ENCODE assay signal across 8 cellular contexts in the genomic region with DNA sequence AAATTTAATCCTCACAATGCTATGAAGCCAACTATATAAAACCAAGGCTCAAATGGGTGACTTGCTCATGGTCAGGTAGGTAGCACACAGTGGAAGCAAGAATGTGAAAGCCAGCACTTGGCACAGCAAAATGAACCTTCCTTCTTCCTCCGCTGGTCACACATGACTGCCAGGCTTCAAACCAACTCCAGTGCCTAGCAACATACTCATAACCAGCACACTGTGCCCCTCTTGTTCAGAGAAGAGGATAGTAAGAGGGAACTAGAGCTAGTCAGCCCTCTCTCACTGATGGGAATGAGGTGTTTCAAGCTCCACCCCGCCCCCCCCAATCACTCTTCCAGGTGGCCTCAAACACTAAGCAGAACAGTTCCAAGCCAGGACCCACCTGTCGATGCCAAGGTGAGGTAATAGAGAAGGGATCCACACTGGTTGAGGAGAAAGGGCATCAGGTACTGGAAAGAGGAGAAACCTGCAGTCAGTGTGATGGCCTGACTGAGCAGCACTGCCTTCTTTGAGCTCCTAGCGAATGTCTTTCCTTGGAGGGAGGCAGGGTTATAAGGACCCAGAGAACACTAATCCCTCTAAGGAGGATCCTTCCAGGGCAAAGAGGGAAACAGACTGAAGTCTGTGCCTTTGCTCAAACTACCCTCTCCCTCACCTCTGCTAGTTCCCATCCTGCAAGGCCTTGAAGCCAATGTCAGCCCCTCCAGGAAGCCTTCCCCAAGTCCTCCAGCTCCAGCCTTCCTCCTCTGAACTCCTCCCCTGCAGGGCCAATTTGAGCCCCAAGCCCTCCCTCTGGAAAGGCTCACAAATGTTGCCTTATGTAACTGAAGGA. TPM values are rescaled to one million over a fixed set of nuclear protein-coding genes. Genes with fewer than 3 reads are reported as not detected.
A peak's percentile ranks its signal among the peaks of the same experiment; 100 is the strongest.
DNase-seq lines count a peak whose midpoint lies in the region; ATAC-seq, FAIRE-seq and TF ChIP-seq lines count a peak whose summit lies in the region.

No MANE protein-coding gene starts in this region.

- H3K9ac ChIP-seq in HCT116 (ENCODE audit: low read length) (peak overlapping the region; percentile 99), mesendoderm (ENCODE audit: low read length) (peak overlapping the region; percentile 85)

- H2AK5ac ChIP-seq in mesendoderm (ENCODE audit: low read length) = peak overlapping the region; percentile 25

- peak overlapping the region; percentile 94 for H3K4me2 ChIP-seq in A549
- H3K4me2 ChIP-seq in HCT116 (ENCODE audit: low read length) = peak overlapping the region; percentile 96
- H3K4me2 ChIP-seq in mesendoderm (ENCODE audit: low read length) = peak overlapping the region; percentile 69

- peak overlapping the region; percentile 98 to 99 (median 99) for H3K4me3 Mint-ChIP-seq in brain

- intact Hi-C loops in HCT116 (cut with micrococcal nuclease) = no loop called here

- H3K79me1 ChIP-seq in mesendoderm (ENCODE audit: low read length) = peaks cover 17% of the 10 kb centered on the region

- RAD21 ChIA-PET in HCT116 (lab: Charles Lee; ENCODE audit: low non-redundant PET in 1 of 2, low total read pairs in 2 of 2, uncharacterized antibody in 2 of 2, unreplicated experiment in 2 of 2) = no interaction called here

- TF ChIP-seq RAD21 in A549 (conservative IDR thresholded peaks at IDR 0.05 in 1 of 2, IDR thresholded peaks at IDR 0.05 in 1 of 2) (no peak), HCT116 (IDR thresholded peaks at IDR 0.05; ENCODE audit: low read depth) (no peak)

- H2AFZ ChIP-seq in HCT116 (ENCODE audit: low read depth, low read length, poor library complexity, severe bottlenecking) = no peak overlapping the region

- H2BK120ac ChIP-seq in mesendoderm (ENCODE audit: low read depth, low read length) = no peak overlapping the region

- no peak for ATAC-seq in A549
- ATAC-seq in HCT116 = no peak
- ATAC-seq in GM21717 (IDR thresholded peaks at IDR 0.05; ENCODE audit: unreplicated experiment) = no peak

- TF ChIP-seq EP300 in A549 (IDR thresholded peaks at IDR 0.05) = no peak

- POLR2A ChIA-PET in A549 (lab: Yijun Ruan, JAX) = no interaction called here
- POLR2A ChIA-PET in HCT116 (lab: Charles Lee) = no interaction called here
- POLR2A ChIA-PET in HEK293T (lab: Yijun Ruan, JAX) = interaction anchor here (0.6 to 3.4 kb wide), 3 partner anchors 12 to 113 kb away, joined by 3 to 10 read pairs (median 3); partner anchors contain the start of gene IQCC

- peaks cover 53% of the 10 kb centered on the region for H3K4me1 Mint-ChIP-seq in brain

- H3K27me3 Mint-ChIP-seq in brain = peaks cover 16% of the 10 kb centered on the region

- no peaks in the 10 kb centered on the region for H3K9me2 ChIP-seq in HCT116 (ENCODE audit: insufficient read depth)

- H3K4me3 ChIP-seq in A549 (peak overlapping the region; percentile 86), HCT116 (replicated peaks in 1 of 2; ENCODE audit: low read depth in 1 of 2, low read length in 2 of 2) (peak overlapping the region; percentile 96 to 99), mesendoderm (ENCODE audit: low read length) (peak overlapping the region; percentile 83)

- no peak for DNase-seq in A549 (ENCODE audit: low read depth in 1 of 2, low spot score in 1 of 2)
- no peak for DNase-seq in HCT116 (ENCODE audit: low read depth, low spot score)
- no peak for DNase-seq in mesendoderm
- DNase-seq in AG20443 (ENCODE audit: low spot score) = no peak
- no peak for DNase-seq in T1000 (lab: John Stamatoyannopoulos, UW)
- no peak for DNase-seq in HEK293T (ENCODE audit: extremely low spot score)

- H3K18ac ChIP-seq in mesendoderm (ENCODE audit: low read length) = no peak overlapping the region

- peak overlapping the region; percentile 94 for H3K56ac ChIP-seq in mesendoderm (ENCODE audit: low read length)

- peak overlapping the region; percentile 11 for H2BK5ac ChIP-seq in mesendoderm (ENCODE audit: low read length)

- H3K9me3 ChIP-seq in A549 (no peaks in the 10 kb centered on the region), HCT116 (ENCODE audit: control insufficient read depth in 1 of 2, insufficient read depth in 1 of 2, low read depth in 1 of 2, low read length in 2 of 2) (no peaks in the 10 kb centered on the region)

- H2BK15ac ChIP-seq in mesendoderm (replicated peaks; ENCODE audit: low read depth) = no peak overlapping the region

- TF ChIP-seq CTCF in A549 (IDR thresholded peaks at IDR 0.05) = no peak
- no peak for TF ChIP-seq CTCF in HCT116 (IDR thresholded peaks at IDR 0.05 in 2 of 3, conservative IDR thresholded peaks at IDR 0.05 in 1 of 3; ENCODE audit: borderline replicate concordance in 1 of 3, insufficient read depth in 1 of 3, low read depth in 2 of 3, low read length in 2 of 3)
- no peak for TF ChIP-seq CTCF in brain (conservative IDR thresholded peaks at IDR 0.05)

- no peak for TF ChIP-seq POLR2A in A549 (IDR thresholded peaks at IDR 0.05; ENCODE audit: low read length)
- TF ChIP-seq POLR2A in HCT116 (IDR thresholded peaks at IDR 0.05; ENCODE audit: borderline replicate concordance, extremely low read depth, insufficient read depth, insufficient read length) = no peak

- no peak overlapping the region for H4K8ac ChIP-seq in mesendoderm (ENCODE audit: low read depth, low read length)

- H4K20me1 ChIP-seq in HCT116 (ENCODE audit: insufficient read depth) = no peaks in the 10 kb centered on the region

- FAIRE-seq in A549 (lab: Jason Lieb, UNC) = no peak

- no peaks in the 10 kb centered on the region for H3K9me3 Mint-ChIP-seq in brain

- no TSS peak for BruUV-seq in HCT116 (replicated peaks; lab: Mats Ljungman, UMichigan)

- H3K23ac ChIP-seq in mesendoderm (ENCODE audit: low read length) = peak overlapping the region; percentile 17

- 90% methylated on average over 4 of the region's 4 CpGs for WGBS in A549 (ENCODE audit: missing lambda C conversion rate)
- WGBS in mesendoderm (ENCODE audit: extremely low coverage, insufficient coverage, low lambda C conversion rate) = no CpG with 5 or more reads among the region's 4 CpGs

- H3K27ac ChIP-seq in A549 (peak overlapping the region; percentile 93 to 97), HCT116 (ENCODE audit: low read depth, low read length) (peak overlapping the region; percentile 68), mesendoderm (ENCODE audit: low read depth, low read length) (no peak overlapping the region)

- H3K36me3 Mint-ChIP-seq in brain = peaks cover 53% of the 10 kb centered on the region

- H3K79me2 ChIP-seq in HCT116 (ENCODE audit: insufficient read depth, low read length) (peaks cover 39% of the 10 kb centered on the region), mesendoderm (ENCODE audit: control insufficient read depth, insufficient read depth, low read length) (peaks cover 16% of the 10 kb centered on the region)

- CTCF ChIA-PET in A549 (lab: Yijun Ruan, JAX) = interaction anchor here (0.8 to 10.4 kb wide), 5 partner anchors 9 to 96 kb away, joined by 3 to 96 read pairs (median 4); partner anchors contain the start of genes FAM167B and LCK
- CTCF ChIA-PET in HCT116 (lab: Charles Lee) = interaction anchor here (0.7 kb wide), 1 partner anchor 115 kb away, joined by 3 read pairs; the partner anchor contains the start of gene MARCKSL1
- CTCF ChIA-PET in HEK293T (lab: Yijun Ruan, JAX) = interaction anchor here (1.0 kb wide), 1 partner anchor 10 kb away, joined by 3 read pairs; no protein-coding TSS in a partner anchor

- peaks cover 8 to 19% of the 10 kb centered on the region in 2 experiments; a peak in 2 of 4 replicates for H3K36me3 ChIP-seq in HCT116 (ENCODE audit: control insufficient read depth in 1 of 2, insufficient read depth in 2 of 2, low read length in 2 of 2)
- H3K36me3 ChIP-seq in mesendoderm (ENCODE audit: control insufficient read depth, insufficient read depth, low read length) = peaks cover 8% of the 10 kb centered on the region

- peak overlapping the region; percentile 95 to 99 (median 98) for H3K27ac Mint-ChIP-seq in brain

- H4K5ac ChIP-seq in mesendoderm (ENCODE audit: low read length) = no peak overlapping the region

- H3K4ac ChIP-seq in mesendoderm (ENCODE audit: low read depth, low read length) = no peak overlapping the region

- H3K27me3 ChIP-seq in HCT116 (ENCODE audit: insufficient read depth, low read length) (no peaks in the 10 kb centered on the region), mesendoderm (ENCODE audit: insufficient read depth, low read length, poor library complexity) (no peaks in the 10 kb centered on the region)

- H3K4me1 ChIP-seq in A549 = peaks cover 18% of the 10 kb centered on the region
- H3K4me1 ChIP-seq in HCT116 (ENCODE audit: control insufficient read depth in 1 of 2, insufficient read depth in 2 of 2, low read length in 2 of 2) = peaks cover 15 to 37% of the 10 kb centered on the region in 2 experiments
- H3K4me1 ChIP-seq in mesendoderm (ENCODE audit: control insufficient read depth, low read depth, low read length) = peaks cover 5% of the 10 kb centered on the region

RNA-seq across cellular contexts. Expression of gene TMEM234, which starts 1.2 kb away (rescaled TPM):
- polyA plus RNA-seq in A549 (2011; rRNA removed) = 8.4 and 10.9 TPM in 2 replicates
- polyA plus RNA-seq in A549 (2012; cell fraction: cytosol; rRNA removed) = 9.1 and 9.6 TPM in 2 replicates
- polyA plus RNA-seq in A549 (2012; cell fraction: nucleus; rRNA removed) = 17.3 and 21.7 TPM in 2 replicates
- 12.0 to 12.1 TPM (median 12.0 TPM) in 3 replicates for polyA plus RNA-seq in A549 (2017; fragmentation: RNase III; extraction: RNeasy Plus Mini Kit Qiagen cat#74134 plus additional on column Dnase treatment)
- polyA minus RNA-seq in A549 (2011; rRNA and poly(A)+ RNA removed) = 18.8 and 20.0 TPM in 2 replicates
- 12.3 TPM for total RNA-seq in HCT116 (2021; ENCODE audit: unreplicated experiment)
- 8.8 and 9.9 TPM in 2 replicates for polyA plus RNA-seq in HCT116 (2012)
- polyA plus RNA-seq in brain (ENCODE audit: insufficient read depth, low read depth, low replicate concordance) = 9.2 TPM
- polyA plus RNA-seq in mesendoderm (2013, experiment 1 of 2) = 7.2 TPM
- polyA plus RNA-seq in mesendoderm (2013, experiment 2 of 2) = 7.4 TPM

RNA-seq across cellular contexts. Expression of gene EIF3I, which starts 1.2 kb away (rescaled TPM):
- polyA plus RNA-seq in A549 (2011; rRNA removed) (299 and 300 TPM in 2 replicates), A549 (2017; fragmentation: RNase III; extraction: RNeasy Plus Mini Kit Qiagen cat#74134 plus additional on column Dnase treatment) (318 to 335 TPM (median 330 TPM) in 3 replicates), brain (ENCODE audit: insufficient read depth, low read depth, low replicate concordance) (343 TPM)
- 350 and 365 TPM in 2 replicates for polyA plus RNA-seq in A549 (2012; cell fraction: cytosol; rRNA removed)
- polyA plus RNA-seq in A549 (2012; cell fraction: nucleus; rRNA removed) = 185 and 215 TPM in 2 replicates
- 298 and 520 TPM in 2 replicates for polyA minus RNA-seq in A549 (2011; rRNA and poly(A)+ RNA removed)
- 323 TPM for total RNA-seq in HCT116 (2021; ENCODE audit: unreplicated experiment)
- polyA plus RNA-seq in HCT116 (2012) = 355 and 407 TPM in 2 replicates
- polyA plus RNA-seq in mesendoderm (2013, experiment 1 of 2) = 199 TPM
- polyA plus RNA-seq in mesendoderm (2013, experiment 2 of 2) = 201 TPM

RNA-seq across cellular contexts. Expression of gene DCDC2B, which starts 12.1 kb away (rescaled TPM):
- polyA plus RNA-seq in A549 (2011; rRNA removed) = not detected in 2 replicates
- polyA plus RNA-seq in A549 (2012; cell fraction: cytosol; rRNA removed) = not detected in 2 replicates
- not detected in 2 replicates for polyA plus RNA-seq in A549 (2012; cell fraction: nucleus; rRNA removed)
- polyA plus RNA-seq in A549 (2017; fragmentation: RNase III; extraction: RNeasy Plus Mini Kit Qiagen cat#74134 plus additional on column Dnase treatment) = not detected in 3 replicates
- polyA minus RNA-seq in A549 (2011; rRNA and poly(A)+ RNA removed) = not detected in 2 replicates
- 0.27 TPM for total RNA-seq in HCT116 (2021; ENCODE audit: unreplicated experiment)
- polyA plus RNA-seq in HCT116 (2012) = 0.10 and 0.12 TPM in 2 replicates
- not detected for polyA plus RNA-seq in brain (ENCODE audit: insufficient read depth, low read depth, low replicate concordance)
- polyA plus RNA-seq in mesendoderm (2013, experiment 1 of 2) = not detected
- not detected for polyA plus RNA-seq in mesendoderm (2013, experiment 2 of 2)

RNA-seq across cellular contexts. Expression of gene IQCC, which starts 15.5 kb away (rescaled TPM):
- polyA plus RNA-seq in A549 (2011; rRNA removed) (1.6 and 1.8 TPM in 2 replicates), A549 (2017; fragmentation: RNase III; extraction: RNeasy Plus Mini Kit Qiagen cat#74134 plus additional on column Dnase treatment) (1.8 to 2.0 TPM (median 2.0 TPM) in 3 replicates), brain (ENCODE audit: insufficient read depth, low read depth, low replicate concordance) (8.3 TPM)
- 1.4 and 1.6 TPM in 2 replicates for polyA plus RNA-seq in A549 (2012; cell fraction: cytosol; rRNA removed)
- 1.2 and 1.5 TPM in 2 replicates for polyA plus RNA-seq in A549 (2012; cell fraction: nucleus; rRNA removed)
- polyA minus RNA-seq in A549 (2011; rRNA and poly(A)+ RNA removed) = 1.5 and 2.0 TPM in 2 replicates
- 4.7 TPM for total RNA-seq in HCT116 (2021; ENCODE audit: unreplicated experiment)
- 3.8 and 3.9 TPM in 2 replicates for polyA plus RNA-seq in HCT116 (2012)
- polyA plus RNA-seq in mesendoderm (2013, experiment 1 of 2) = 3.1 TPM
- 2.8 TPM for polyA plus RNA-seq in mesendoderm (2013, experiment 2 of 2)

RNA-seq across cellular contexts. Expression of gene CCDC28B, which starts 20.6 kb away (rescaled TPM):
- 1.1 and 1.2 TPM in 2 replicates for polyA plus RNA-seq in A549 (2011; rRNA removed)
- 2.4 and 3.3 TPM in 2 replicates for polyA plus RNA-seq in A549 (2012; cell fraction: cytosol; rRNA removed)
- polyA plus RNA-seq in A549 (2012; cell fraction: nucleus; rRNA removed) = 1.7 and 2.3 TPM in 2 replicates
- 3.3 to 4.6 TPM (median 4.4 TPM) in 3 replicates for polyA plus RNA-seq in A549 (2017; fragmentation: RNase III; extraction: RNeasy Plus Mini Kit Qiagen cat#74134 plus additional on column Dnase treatment)
- polyA minus RNA-seq in A549 (2011; rRNA and poly(A)+ RNA removed) = 0.24 and 0.79 TPM in 2 replicates
- total RNA-seq in HCT116 (2021; ENCODE audit: unreplicated experiment) = 5.9 TPM
- 5.5 and 6.3 TPM in 2 replicates for polyA plus RNA-seq in HCT116 (2012)
- polyA plus RNA-seq in brain (ENCODE audit: insufficient read depth, low read depth, low replicate concordance) = 104 TPM
- 12.9 TPM for polyA plus RNA-seq in mesendoderm (2013, experiment 1 of 2)
- 12.8 TPM for polyA plus RNA-seq in mesendoderm (2013, experiment 2 of 2)
